In genomic region chr2:240520143-240520973, GRCh38 we compare ENCODE assay signal across 15 cellular contexts. TPM values are rescaled to one million over a fixed set of nuclear protein-coding genes. Genes with fewer than 3 reads are reported as not detected.
DNase-seq lines count a peak whose midpoint lies in the region; ATAC-seq, FAIRE-seq and TF ChIP-seq lines count a peak whose summit lies in the region.
"Had no signal": no experiment of that assay in that cellular context is flagged by ENCODE, and none has a peak within 500 bp of the region (broad histone marks: within the 10 kb centered on the region; RNA-seq: fewer than 3 reads in every experiment).

No MANE protein-coding gene starts in this region.

- POLR2A ChIA-PET in K562 (lab: Yijun Ruan, JAX): no interaction called here

- peaks cover 14% of the 10 kb centered on the region for H3K27me3 Mint-ChIP-seq in activated naive CD4-positive, alpha-beta T cell treated with anti-CD3 and anti-CD28 coated beads, Interleukin-2, amount 10 ng/mL, durations not matched to agents 7 days and 5 days
- no peaks in the 10 kb centered on the region for H3K27me3 Mint-ChIP-seq in activated naive CD4-positive, alpha-beta T cell treated with anti-CD3 and anti-CD28 coated beads for 36 hours (ENCODE audit: low read depth)

- H3K27ac Mint-ChIP-seq in activated naive CD4-positive, alpha-beta T cell treated with anti-CD3 and anti-CD28 coated beads, Interleukin-2, amount 10 ng/mL, durations not matched to agents 7 days and 5 days: no peak overlapping the region
- H3K27ac Mint-ChIP-seq in activated naive CD4-positive, alpha-beta T cell treated with anti-CD3 and anti-CD28 coated beads for 36 hours: no peak overlapping the region

- BruUV-seq in K562 (replicated peaks; lab: Mats Ljungman, UMichigan): no TSS peak

- H2AFZ ChIP-seq in K562 (ENCODE audit: low read depth, low read length): no peak overlapping the region
- H2AFZ ChIP-seq: parathyroid adenoma had no signal

- H3K36me3 ChIP-seq in K562 (ENCODE audit: control insufficient read depth, insufficient read depth, low read length): peaks cover 33% of the 10 kb centered on the region; the same call in 2 of the 3 replicates
- H3K36me3 ChIP-seq in kidney epithelial cell (ENCODE audit: control insufficient read depth, insufficient read depth, low read length): no peaks in the 10 kb centered on the region
- H3K36me3 ChIP-seq in suprapubic skin: peaks cover 24% of the 10 kb centered on the region

- TF ChIP-seq EP300 in K562 (IDR thresholded peaks at IDR 0.05; ENCODE audit: low read length) (no peak), suprapubic skin (IDR thresholded peaks at IDR 0.05) (no peak)

- no peaks in the 10 kb centered on the region for H3K27me3 ChIP-seq in K562 (ENCODE audit: control insufficient read depth in 2 of 2, insufficient read depth in 2 of 2, low read length in 2 of 2)
- H3K27me3 ChIP-seq in kidney epithelial cell (ENCODE audit: control insufficient read depth, insufficient read depth, low read length): peaks cover 20% of the 10 kb centered on the region
- no peaks in the 10 kb centered on the region for H3K27me3 ChIP-seq in suprapubic skin
- H3K27me3 ChIP-seq: BLaER1 had no signal

- DNase-seq in activated naive CD4-positive, alpha-beta T cell treated with anti-CD3 and anti-CD28 coated beads, Interleukin-2, amount 10 ng/mL, durations not matched to agents 7 days and 5 days: peak; percentile 19
- no peak for DNase-seq in activated naive CD4-positive, alpha-beta T cell treated with anti-CD3 and anti-CD28 coated beads for 36 hours
- DNase-seq in K562 (ENCODE audit: extremely low read depth in 1 of 4, low spot score in 3 of 4) (no peak), kidney epithelial cell (ENCODE audit: low read depth) (no peak), suprapubic skin (ENCODE audit: low spot score in 2 of 2) (peak in 1 of 2 donors; percentile 54)
- DNase-seq: activated CD4-positive, alpha-beta T cell treated with anti-CD3 and anti-CD28 coated beads, Interleukin-2, amount 50 U/mL, for 4 hours; heart left ventricle; NCI-H226; SHP77 had no signal

- H3K27ac ChIP-seq in K562 (ENCODE audit: extremely low read depth, low read depth, low read length) (no peak overlapping the region; the same call in 2 of the 3 replicates), suprapubic skin (no peak overlapping the region)
- H3K27ac ChIP-seq: BLaER1, heart left ventricle, KMS-11, parathyroid adenoma had no signal

- peaks cover 26% of the 10 kb centered on the region for H3K9me3 Mint-ChIP-seq in activated naive CD4-positive, alpha-beta T cell treated with anti-CD3 and anti-CD28 coated beads, Interleukin-2, amount 10 ng/mL, durations not matched to agents 7 days and 5 days
- peaks cover 6% of the 10 kb centered on the region for H3K9me3 Mint-ChIP-seq in activated naive CD4-positive, alpha-beta T cell treated with anti-CD3 and anti-CD28 coated beads for 36 hours

- intact Hi-C loops in activated naive CD4-positive, alpha-beta T cell treated with anti-CD3 and anti-CD28 coated beads for 36 hours (cut with micrococcal nuclease): no loop called here
- intact Hi-C loops in K562 (cut with micrococcal nuclease): no loop called here

- no peak for TF ChIP-seq RAD21 in K562 (CRISPR knock-in tag; conservative IDR thresholded peaks at IDR 0.05 in 1 of 2, IDR thresholded peaks at IDR 0.05 in 1 of 2)

- in situ Hi-C loops in K562 (cut with MboI): no loop called here

- no peak overlapping the region for H3K4me2 ChIP-seq in K562 (ENCODE audit: insufficient read depth, low read length)
- H3K4me2 ChIP-seq: BLaER1, KMS-11 had no signal

- CTCF ChIA-PET in activated naive CD4-positive, alpha-beta T cell treated with anti-CD3 and anti-CD28 coated beads, Interleukin-2, amount 10 ng/mL, durations not matched to agents 7 days and 5 days (lab: Charles Lee): no interaction called here
- CTCF ChIA-PET in activated naive CD4-positive, alpha-beta T cell treated with anti-CD3 and anti-CD28 coated beads for 36 hours (lab: Charles Lee): no interaction called here
- CTCF ChIA-PET in K562 (lab: Yijun Ruan, JAX; ENCODE audit: low intra/inter-chr PET ratio): no interaction called here

- peaks cover 42% of the 10 kb centered on the region for H3K36me3 Mint-ChIP-seq in activated naive CD4-positive, alpha-beta T cell treated with anti-CD3 and anti-CD28 coated beads, Interleukin-2, amount 10 ng/mL, durations not matched to agents 7 days and 5 days
- peaks cover 35% of the 10 kb centered on the region for H3K36me3 Mint-ChIP-seq in activated naive CD4-positive, alpha-beta T cell treated with anti-CD3 and anti-CD28 coated beads for 36 hours (ENCODE audit: low read depth)

- ATAC-seq in K562 (no peak), GM18907 (IDR thresholded peaks at IDR 0.05; ENCODE audit: unreplicated experiment) (no peak), HG03135 (IDR thresholded peaks at IDR 0.05; ENCODE audit: unreplicated experiment) (no peak), HG02852 (IDR thresholded peaks at IDR 0.05; ENCODE audit: unreplicated experiment) (no peak)

- 98% methylated on average over 17 of the region's 51 CpGs for WGBS in K562 (ENCODE audit: insufficient coverage, low coverage, missing lambda C conversion rate)
- 37% methylated on average over 17 of the region's 51 CpGs for WGBS in suprapubic skin

- no peak for FAIRE-seq in K562 (lab: Jason Lieb, UNC)

- H3K4me1 ChIP-seq in K562 (replicated peaks in 1 of 2; ENCODE audit: control insufficient read depth in 2 of 2, insufficient read depth in 2 of 2, low read length in 2 of 2) (no peaks in the 10 kb centered on the region), suprapubic skin (peaks cover 14% of the 10 kb centered on the region)
- H3K4me1 ChIP-seq: parathyroid adenoma had no signal

- H4K20me1 ChIP-seq in K562 (replicated peaks; ENCODE audit: control insufficient read depth, insufficient read depth, low read length): no peaks in the 10 kb centered on the region
- H4K20me1 ChIP-seq: BLaER1 had no signal

- H3K9ac ChIP-seq in K562 (ENCODE audit: insufficient read depth in 1 of 2, low read depth in 2 of 2, low read length in 2 of 2): no peak overlapping the region
- H3K9ac ChIP-seq: BLaER1, KMS-11, parathyroid adenoma had no signal

- H3K9me3 ChIP-seq in K562 (replicated peaks; ENCODE audit: control insufficient read depth, insufficient read depth, low read depth, low read length): peaks cover 9% of the 10 kb centered on the region
- H3K9me3 ChIP-seq in suprapubic skin: no peaks in the 10 kb centered on the region

- no peaks in the 10 kb centered on the region for H3K79me2 ChIP-seq in K562 (ENCODE audit: control insufficient read depth, insufficient read depth, low read length)

- H3K4me1 Mint-ChIP-seq in activated naive CD4-positive, alpha-beta T cell treated with anti-CD3 and anti-CD28 coated beads, Interleukin-2, amount 10 ng/mL, durations not matched to agents 7 days and 5 days: no peaks in the 10 kb centered on the region
- H3K4me1 Mint-ChIP-seq in activated naive CD4-positive, alpha-beta T cell treated with anti-CD3 and anti-CD28 coated beads for 36 hours (ENCODE audit: low read depth): peaks cover 5% of the 10 kb centered on the region

- no peaks in the 10 kb centered on the region for H3K9me1 ChIP-seq in K562 (ENCODE audit: control insufficient read depth, insufficient read depth, low read length)

- H3K4me3 Mint-ChIP-seq in activated naive CD4-positive, alpha-beta T cell treated with anti-CD3 and anti-CD28 coated beads, Interleukin-2, amount 10 ng/mL, durations not matched to agents 7 days and 5 days: no peak overlapping the region
- H3K4me3 Mint-ChIP-seq in activated naive CD4-positive, alpha-beta T cell treated with anti-CD3 and anti-CD28 coated beads for 36 hours: no peak overlapping the region

- TF ChIP-seq POLR2A in K562 (conservative IDR thresholded peaks at IDR 0.05): no peak
- no peak for TF ChIP-seq POLR2A in suprapubic skin (IDR thresholded peaks at IDR 0.05)

- H3K4me3 ChIP-seq in K562 (no peak overlapping the region), kidney epithelial cell (ENCODE audit: low read depth, low read length) (peak overlapping the region; percentile 17), suprapubic skin (peak overlapping the region; percentile 15)
- H3K4me3 ChIP-seq: BLaER1 had no signal

- TF ChIP-seq CTCF in K562 (IDR thresholded peaks at IDR 0.05 in 2 of 3, conservative IDR thresholded peaks at IDR 0.05 in 1 of 3; ENCODE audit: insufficient read depth in 2 of 3, low read depth in 1 of 3, low read length in 3 of 3): no peak
- peak; percentile 17 for TF ChIP-seq CTCF in kidney epithelial cell (IDR thresholded peaks at IDR 0.05; ENCODE audit: insufficient read depth, low read length, poor library complexity, severe bottlenecking)
- TF ChIP-seq CTCF in suprapubic skin (IDR thresholded peaks at IDR 0.05): no peak

RNA-seq across cellular contexts. Expression of gene ANKMY1, which starts 37.4 kb away (rescaled TPM):
- total RNA-seq in activated naive CD4-positive, alpha-beta T cell treated with anti-CD3 and anti-CD28 coated beads for 36 hours: 10 to 100 TPM; 17.0 to 17.4 TPM
- total RNA-seq in K562 (2011; cell fraction: chromatin; rRNA removed; ENCODE audit: low replicate concordance): 94.4 and 106 TPM in 2 replicates
- 48.0 and 49.5 TPM in 2 replicates for total RNA-seq in K562 (2011; cell fraction: nucleolus; rRNA removed)
- 47.5 and 60.0 TPM in 2 replicates for total RNA-seq in K562 (2011; cell fraction: nucleoplasm; rRNA removed)
- total RNA-seq in K562 (2014; rRNA removed): 7.7 and 8.2 TPM in 2 replicates
- total RNA-seq in K562 (2014; rRNA removed; fragmentation: Illumina TruSeq; extraction: Trizol): 4.4 and 6.4 TPM in 2 replicates
- total RNA-seq in K562 (2015; rRNA removed; fragmentation: Illumina TruSeq; extraction: Trizol): 10.7 and 12.3 TPM in 2 replicates
- total RNA-seq in K562 (2021): 15.1 and 16.0 TPM in 2 replicates
- polyA plus RNA-seq in K562 (2011; rRNA removed): 13.0 and 18.7 TPM in 2 replicates
- polyA plus RNA-seq in K562 (2011; cell fraction: cytosol; rRNA removed): 13.4 and 18.3 TPM in 2 replicates
- polyA plus RNA-seq in K562 (2011; cell fraction: nucleus; rRNA removed): 66.3 and 91.6 TPM in 2 replicates
- polyA plus RNA-seq in K562 (2012): 12.3 and 19.9 TPM in 2 replicates
- polyA plus RNA-seq in K562 (2014; fragmentation: Illumina TruSeq; extraction: Trizol): 12.4 and 13.8 TPM in 2 replicates
- under 1 TPM; 0.75 to 0.87 TPM for polyA plus RNA-seq in K562 (2014; fragmentation: Nextera tagmentation; extraction: Ambion mirVana)
- polyA plus RNA-seq in K562 (2014; rRNA removed): 11.7 and 11.9 TPM in 2 replicates
- 22.6 and 23.1 TPM in 2 replicates for polyA minus RNA-seq in K562 (2011; rRNA and poly(A)+ RNA removed)
- 9.9 and 13.2 TPM in 2 replicates for polyA minus RNA-seq in K562 (2011; cell fraction: cytosol; rRNA and poly(A)+ RNA removed)
- 34.6 and 45.8 TPM in 2 replicates for polyA minus RNA-seq in K562 (2011; cell fraction: nucleus; rRNA and poly(A)+ RNA removed)
- total RNA-seq in kidney epithelial cell: 7.1 and 13.1 TPM in 2 replicates
- 10 to 100 TPM; 12.2 to 52.1 (median 23.0) TPM for total RNA-seq in suprapubic skin

RNA-seq across cellular contexts. Expression of gene DUSP28, which starts 39.8 kb away (rescaled TPM):
- total RNA-seq in activated naive CD4-positive, alpha-beta T cell treated with anti-CD3 and anti-CD28 coated beads for 36 hours: 1 to 10 TPM; 5.1 to 5.6 TPM
- total RNA-seq in K562 (2011; cell fraction: chromatin; rRNA removed; ENCODE audit: low replicate concordance): 9.2 and 12.9 TPM in 2 replicates
- 7.8 and 10.5 TPM in 2 replicates for total RNA-seq in K562 (2011; cell fraction: nucleolus; rRNA removed)
- total RNA-seq in K562 (2011; cell fraction: nucleoplasm; rRNA removed): 11.3 and 11.6 TPM in 2 replicates
- total RNA-seq in K562 (2014; rRNA removed): 5.1 and 5.6 TPM in 2 replicates
- 4.2 and 5.8 TPM in 2 replicates for total RNA-seq in K562 (2014; rRNA removed; fragmentation: Illumina TruSeq; extraction: Trizol)
- 3.6 and 4.3 TPM in 2 replicates for total RNA-seq in K562 (2015; rRNA removed; fragmentation: Illumina TruSeq; extraction: Trizol)
- 3.3 and 6.3 TPM in 2 replicates for total RNA-seq in K562 (2021)
- polyA plus RNA-seq in K562 (2011; rRNA removed): 7.5 and 8.1 TPM in 2 replicates
- polyA plus RNA-seq in K562 (2011; cell fraction: cytosol; rRNA removed): 6.5 and 7.1 TPM in 2 replicates
- polyA plus RNA-seq in K562 (2011; cell fraction: nucleus; rRNA removed): 6.2 and 6.6 TPM in 2 replicates
- 5.6 and 7.6 TPM in 2 replicates for polyA plus RNA-seq in K562 (2012)
- 4.1 and 4.7 TPM in 2 replicates for polyA plus RNA-seq in K562 (2014; fragmentation: Illumina TruSeq; extraction: Trizol)
- 1 to 10 TPM; 2.8 to 4.2 TPM for polyA plus RNA-seq in K562 (2014; fragmentation: Nextera tagmentation; extraction: Ambion mirVana)
- polyA plus RNA-seq in K562 (2014; rRNA removed): 4.7 and 5.4 TPM in 2 replicates
- 4.2 and 5.7 TPM in 2 replicates for polyA minus RNA-seq in K562 (2011; rRNA and poly(A)+ RNA removed)
- polyA minus RNA-seq in K562 (2011; cell fraction: cytosol; rRNA and poly(A)+ RNA removed): 1.2 and 2.1 TPM in 2 replicates
- polyA minus RNA-seq in K562 (2011; cell fraction: nucleus; rRNA and poly(A)+ RNA removed): 3.4 and 3.8 TPM in 2 replicates
- 4.2 and 7.6 TPM in 2 replicates for total RNA-seq in kidney epithelial cell
- total RNA-seq in suprapubic skin: 10 to 100 TPM in 1 of 4 donors, 1 to 10 TPM in 3; 6.3 to 10.4 (median 8.3) TPM

RNA-seq across cellular contexts. Expression of gene RNPEPL1, which starts 47.9 kb away (rescaled TPM):
- total RNA-seq in activated naive CD4-positive, alpha-beta T cell treated with anti-CD3 and anti-CD28 coated beads for 36 hours: 10 to 100 TPM; 40.3 to 44.3 TPM
- total RNA-seq in K562 (2011; cell fraction: chromatin; rRNA removed; ENCODE audit: low replicate concordance): 13.5 and 56.3 TPM in 2 replicates
- total RNA-seq in K562 (2011; cell fraction: nucleolus; rRNA removed): 37.2 and 53.2 TPM in 2 replicates
- 20.7 and 21.8 TPM in 2 replicates for total RNA-seq in K562 (2011; cell fraction: nucleoplasm; rRNA removed)
- total RNA-seq in K562 (2014; rRNA removed) (15.7 and 25.3 TPM in 2 replicates), K562 (2014; rRNA removed; fragmentation: Illumina TruSeq; extraction: Trizol) (1.7 and 2.5 TPM in 2 replicates), K562 (2015; rRNA removed; fragmentation: Illumina TruSeq; extraction: Trizol) (7.0 and 7.1 TPM in 2 replicates), K562 (2021) (38.3 and 38.7 TPM in 2 replicates), kidney epithelial cell (91.3 and 122 TPM in 2 replicates), suprapubic skin (100 to 1,000 TPM in 1 of 4 donors, 10 to 100 TPM in 3; 70.8 to 104 (median 72.6) TPM)
- polyA plus RNA-seq in K562 (2011; rRNA removed) (5.5 and 10.0 TPM in 2 replicates), K562 (2014; fragmentation: Illumina TruSeq; extraction: Trizol) (5.6 and 21.3 TPM in 2 replicates), K562 (2014; fragmentation: Nextera tagmentation; extraction: Ambion mirVana) (under 1 TPM; 0.07 to 0.45 TPM), K562 (2014; rRNA removed) (21.9 and 28.2 TPM in 2 replicates)
- polyA plus RNA-seq in K562 (2011; cell fraction: cytosol; rRNA removed): 12.6 and 28.4 TPM in 2 replicates
- polyA plus RNA-seq in K562 (2011; cell fraction: nucleus; rRNA removed): 56.7 and 79.9 TPM in 2 replicates
- polyA plus RNA-seq in K562 (2012): 21.9 and 55.2 TPM in 2 replicates
- 1.9 and 3.7 TPM in 2 replicates for polyA minus RNA-seq in K562 (2011; rRNA and poly(A)+ RNA removed)
- 29.7 and 42.0 TPM in 2 replicates for polyA minus RNA-seq in K562 (2011; cell fraction: cytosol; rRNA and poly(A)+ RNA removed)
- polyA minus RNA-seq in K562 (2011; cell fraction: nucleus; rRNA and poly(A)+ RNA removed): 17.6 and 18.4 TPM in 2 replicates
